ENCODE assay signal across 1 cellular context in the genomic region with DNA sequence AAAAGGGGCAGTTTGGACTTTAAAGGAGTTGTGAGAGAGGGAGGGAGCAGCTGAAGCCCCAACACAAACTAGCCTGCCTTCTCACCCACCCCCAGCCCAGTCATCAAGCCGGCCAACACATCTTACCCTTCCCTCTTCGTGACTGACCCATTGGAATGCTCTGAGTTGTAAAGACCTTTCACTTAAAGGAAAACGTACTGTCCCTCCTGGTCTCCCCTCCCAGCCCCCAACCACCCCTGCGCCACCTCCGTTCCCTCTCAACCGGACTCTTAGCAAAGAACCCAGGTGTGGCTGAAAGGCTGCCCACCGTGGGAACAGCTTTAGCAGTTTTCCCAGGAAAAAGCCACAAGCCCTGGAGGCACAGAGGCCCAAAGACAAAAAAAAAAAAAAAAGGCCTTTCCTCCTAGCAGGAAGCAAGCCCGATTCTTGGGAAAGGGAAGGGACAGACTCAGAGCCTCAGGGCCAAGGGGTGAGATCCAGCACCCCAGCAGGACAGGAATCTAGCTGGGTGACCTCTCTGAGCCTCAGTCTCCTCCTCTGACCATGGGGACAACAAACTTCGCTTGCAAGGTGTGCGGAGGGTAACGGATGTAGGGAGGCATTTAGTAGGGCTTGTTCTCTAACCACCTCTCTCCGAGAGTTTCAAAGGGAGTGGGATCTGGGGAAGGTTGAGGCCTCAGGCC.
TF ChIP-seq lines count a peak whose summit lies in the region.

No MANE protein-coding gene starts in this region.

TF ChIP-seq in IMR-90, 13 proteins besides CTCF, POLR2A, EP300 and RAD21 (continued from another document):
- TF ChIP-seq, protein P1, sequence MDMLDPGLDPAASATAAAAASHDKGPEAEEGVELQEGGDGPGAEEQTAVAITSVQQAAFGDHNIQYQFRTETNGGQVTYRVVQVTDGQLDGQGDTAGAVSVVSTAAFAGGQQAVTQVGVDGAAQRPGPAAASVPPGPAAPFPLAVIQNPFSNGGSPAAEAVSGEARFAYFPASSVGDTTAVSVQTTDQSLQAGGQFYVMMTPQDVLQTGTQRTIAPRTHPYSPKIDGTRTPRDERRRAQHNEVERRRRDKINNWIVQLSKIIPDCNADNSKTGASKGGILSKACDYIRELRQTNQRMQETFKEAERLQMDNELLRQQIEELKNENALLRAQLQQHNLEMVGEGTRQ (IDR thresholded peaks at IDR 0.05; ENCODE audit: low read depth, low read length), result no peak
- no peak for TF ChIP-seq MAFK (IDR thresholded peaks at IDR 0.05; ENCODE audit: low read depth, low read length)
- no peak for TF ChIP-seq CEBPB (IDR thresholded peaks at IDR 0.05; ENCODE audit: low read depth, low read length)
- no peak for TF ChIP-seq RFX5 (IDR thresholded peaks at IDR 0.05; ENCODE audit: low read depth, low read length)
- TF ChIP-seq CHD1 (IDR thresholded peaks at IDR 0.05; ENCODE audit: low read depth, low read length), result no peak
- no peak for TF ChIP-seq ELK1 (IDR thresholded peaks at IDR 0.05; ENCODE audit: borderline replicate concordance, low read depth, low read length)
- no peak for TF ChIP-seq NFE2L2 (IDR thresholded peaks at IDR 0.05; ENCODE audit: low read depth, low read length)
